In the genomic region with DNA sequence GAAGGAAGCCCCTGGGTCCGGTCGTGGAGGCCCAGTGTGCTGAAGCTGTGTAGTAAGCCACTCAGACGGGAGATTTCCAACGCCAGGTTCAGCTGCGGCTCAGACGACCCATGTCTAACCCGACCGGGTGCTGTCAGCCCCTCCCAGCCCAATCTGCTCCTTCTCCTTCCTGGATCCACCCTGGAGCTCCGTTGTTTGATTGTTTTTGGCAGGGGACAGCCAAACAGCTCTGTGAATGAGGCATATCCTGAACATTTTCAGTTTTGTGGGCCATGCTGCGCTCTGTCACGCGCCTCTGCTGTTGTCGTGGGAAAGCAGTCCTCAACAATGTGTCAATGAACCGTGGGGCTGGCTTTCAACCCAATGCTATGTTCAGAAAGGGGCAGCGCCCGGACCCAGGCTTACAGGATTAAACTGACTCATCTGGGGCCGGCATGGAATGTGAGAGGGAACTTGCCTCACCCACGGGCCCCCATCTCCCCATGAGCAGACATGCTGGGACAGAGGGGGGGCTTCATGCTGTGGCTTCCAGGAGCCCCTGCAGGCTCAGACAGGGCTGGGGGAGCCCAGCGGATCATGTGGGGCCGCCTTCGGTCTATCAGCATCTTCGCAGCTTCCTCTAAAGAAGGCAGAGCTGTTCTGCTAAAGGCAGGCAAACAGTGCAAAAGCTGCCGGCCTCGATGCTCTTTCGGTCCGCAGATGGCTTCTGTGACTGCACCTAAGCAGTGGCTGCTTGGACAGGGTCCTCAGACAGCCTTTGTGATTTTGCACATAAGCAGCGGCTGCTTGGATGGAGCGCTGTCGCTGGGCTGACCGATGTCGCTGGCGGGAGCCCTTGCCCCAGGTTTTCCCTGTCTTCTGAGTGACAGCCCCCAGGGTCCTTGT, we compare ENCODE assay signal across 1 cellular context.
TF ChIP-seq lines count a peak whose summit lies in the region.

No MANE protein-coding gene starts in this region.

TF ChIP-seq in SK-N-SH treated with all-trans-retinoic acid at 6 μM for 48 hours, 23 proteins besides CTCF, POLR2A, EP300 and RAD21 (continued from another document):
- TF ChIP-seq, protein P1, sequence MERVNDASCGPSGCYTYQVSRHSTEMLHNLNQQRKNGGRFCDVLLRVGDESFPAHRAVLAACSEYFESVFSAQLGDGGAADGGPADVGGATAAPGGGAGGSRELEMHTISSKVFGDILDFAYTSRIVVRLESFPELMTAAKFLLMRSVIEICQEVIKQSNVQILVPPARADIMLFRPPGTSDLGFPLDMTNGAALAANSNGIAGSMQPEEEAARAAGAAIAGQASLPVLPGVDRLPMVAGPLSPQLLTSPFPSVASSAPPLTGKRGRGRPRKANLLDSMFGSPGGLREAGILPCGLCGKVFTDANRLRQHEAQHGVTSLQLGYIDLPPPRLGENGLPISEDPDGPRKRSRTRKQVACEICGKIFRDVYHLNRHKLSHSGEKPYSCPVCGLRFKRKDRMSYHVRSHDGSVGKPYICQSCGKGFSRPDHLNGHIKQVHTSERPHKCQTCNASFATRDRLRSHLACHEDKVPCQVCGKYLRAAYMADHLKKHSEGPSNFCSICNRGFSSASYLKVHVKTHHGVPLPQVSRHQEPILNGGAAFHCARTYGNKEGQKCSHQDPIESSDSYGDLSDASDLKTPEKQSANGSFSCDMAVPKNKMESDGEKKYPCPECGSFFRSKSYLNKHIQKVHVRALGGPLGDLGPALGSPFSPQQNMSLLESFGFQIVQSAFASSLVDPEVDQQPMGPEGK (CRISPR knock-in tag; IDR thresholded peaks at IDR 0.05; ENCODE audit: borderline replicate concordance), result no peak
- TF ChIP-seq ARNTL (CRISPR knock-in tag; IDR thresholded peaks at IDR 0.05; ENCODE audit: borderline replicate concordance, low read depth) (no peak), ZFP3 (CRISPR knock-in tag; IDR thresholded peaks at IDR 0.05) (no peak), POU6F1 (CRISPR knock-in tag; IDR thresholded peaks at IDR 0.05; ENCODE audit: borderline replicate concordance, low read depth) (no peak)
